Comparison of ENCODE assay signal across 19 cellular contexts in the genomic region with DNA sequence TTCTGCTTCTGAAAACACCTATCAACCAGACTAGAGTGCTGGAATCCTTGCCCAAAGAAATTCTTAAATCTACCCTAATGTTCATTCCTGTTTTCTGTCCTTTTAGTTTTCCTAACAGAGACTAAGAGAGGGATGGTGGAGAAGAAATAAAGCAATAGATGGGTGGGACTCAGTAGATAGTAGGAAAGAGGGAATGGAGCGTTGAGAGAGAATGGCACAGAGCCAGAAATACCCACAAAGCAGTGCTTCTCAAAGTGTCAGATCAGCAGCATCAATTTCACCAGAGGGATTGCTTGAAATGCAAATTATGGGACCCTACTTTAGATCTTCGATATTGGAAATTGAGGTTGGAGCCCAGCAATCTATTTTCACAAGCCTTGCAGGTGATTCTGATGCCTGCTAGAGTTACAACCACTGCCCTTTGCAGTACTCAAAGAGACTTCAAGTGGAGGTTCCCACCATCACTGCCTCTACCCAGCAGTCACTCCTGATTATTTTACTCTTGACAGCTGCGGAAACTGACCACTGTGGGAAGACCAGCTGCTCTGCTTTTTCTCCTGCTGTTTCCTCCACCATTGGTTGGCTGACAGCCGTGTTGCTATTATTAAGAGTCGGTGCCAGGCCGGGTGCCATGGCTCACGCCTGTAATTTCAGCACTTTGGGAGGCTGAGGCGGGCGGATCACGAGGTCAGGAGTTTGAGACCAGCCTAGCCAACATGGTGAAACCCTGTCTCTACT. TPM values are rescaled to one million over a fixed set of nuclear protein-coding genes. Genes with fewer than 3 reads are reported as not detected.
DNase-seq lines count a peak whose midpoint lies in the region; ATAC-seq and TF ChIP-seq lines count a peak whose summit lies in the region.
"Had no signal": no experiment of that assay in that cellular context is flagged by ENCODE, and none has a peak within 500 bp of the region (broad histone marks: within the 10 kb centered on the region; RNA-seq: fewer than 3 reads in every experiment).

No MANE protein-coding gene starts in this region.

- H3K36me3 Mint-ChIP-seq in brain, result peaks cover 34% of the 10 kb centered on the region
- H3K36me3 Mint-ChIP-seq in stimulated activated naive B cell treated with anti-CD40 and anti-IgM and Interleukin-4, amounts not matched to agents 10 μg/mL and 1 μg/mL and 100 μg/mL, for 72 hours, result peaks cover 25 to 34% of the 10 kb centered on the region in 2 donors

- H3K9me3 Mint-ChIP-seq in brain, result no peaks in the 10 kb centered on the region
- no peaks in the 10 kb centered on the region for H3K9me3 Mint-ChIP-seq in stimulated activated naive B cell treated with anti-CD40 and anti-IgM and Interleukin-4, amounts not matched to agents 10 μg/mL and 1 μg/mL and 100 μg/mL, for 72 hours
- H3K9me3 Mint-ChIP-seq: activated CD4-positive, alpha-beta memory T cell treated with anti-CD3 and anti-CD28 coated beads for 36 hours; activated T-cell treated with anti-CD3 and anti-CD28 coated beads, Interleukin-2, amount 50 U/mL, for 4 hours; CD4-positive, alpha-beta T cell; dendritic cell treated with granulocyte-macrophage colony-stimulating factor and Interleukin-4, amounts not matched to agents 40 ng/mL and 50 ng/mL, for 4 days had no signal

- H3K4me3 ChIP-seq in cardiac muscle cell, result no peak overlapping the region
- H3K4me3 ChIP-seq: left ventricle myocardium inferior had no signal

- ATAC-seq in Right ventricle myocardium inferior (no peak), GM21528 (IDR thresholded peaks at IDR 0.05; ENCODE audit: low FRiP score, unreplicated experiment) (no peak)
- ATAC-seq in stimulated activated naive B cell treated with anti-CD40 and anti-IgM and Interleukin-4, amounts not matched to agents 10 μg/mL and 1 μg/mL and 100 μg/mL, for 72 hours (replicated peaks), result no peak
- ATAC-seq: activated T-cell treated with anti-CD3 and anti-CD28 coated beads, Interleukin-2, amount 50 U/mL, for 4 hours; esophagus mucosa had no signal

- no peak for TF ChIP-seq CTCF in cardiac muscle cell (IDR thresholded peaks at IDR 0.05; ENCODE audit: low read depth, low read length)
- no peak for TF ChIP-seq CTCF in brain (conservative IDR thresholded peaks at IDR 0.05)

- no peaks in the 10 kb centered on the region for H3K27me3 Mint-ChIP-seq in brain
- H3K27me3 Mint-ChIP-seq in stimulated activated naive B cell treated with anti-CD40 and anti-IgM and Interleukin-4, amounts not matched to agents 10 μg/mL and 1 μg/mL and 100 μg/mL, for 72 hours, result no peaks in the 10 kb centered on the region
- H3K27me3 Mint-ChIP-seq: activated CD4-positive, alpha-beta memory T cell treated with anti-CD3 and anti-CD28 coated beads for 36 hours; CD4-positive, alpha-beta T cell; dendritic cell treated with granulocyte-macrophage colony-stimulating factor and Interleukin-4, amounts not matched to agents 40 ng/mL and 50 ng/mL, for 4 days had no signal

- H3K4me3 Mint-ChIP-seq in brain, result no peak overlapping the region
- H3K4me3 Mint-ChIP-seq in stimulated activated naive B cell treated with anti-CD40 and anti-IgM and Interleukin-4, amounts not matched to agents 10 μg/mL and 1 μg/mL and 100 μg/mL, for 72 hours, result no peak overlapping the region
- H3K4me3 Mint-ChIP-seq: activated CD4-positive, alpha-beta memory T cell treated with anti-CD3 and anti-CD28 coated beads for 36 hours; activated T-cell treated with anti-CD3 and anti-CD28 coated beads, Interleukin-2, amount 50 U/mL, for 4 hours; CD4-positive, alpha-beta T cell; dendritic cell treated with granulocyte-macrophage colony-stimulating factor and Interleukin-4, amounts not matched to agents 40 ng/mL and 50 ng/mL, for 4 days had no signal

- peaks cover 19% of the 10 kb centered on the region for H3K4me1 Mint-ChIP-seq in brain
- H3K4me1 Mint-ChIP-seq in stimulated activated naive B cell treated with anti-CD40 and anti-IgM and Interleukin-4, amounts not matched to agents 10 μg/mL and 1 μg/mL and 100 μg/mL, for 72 hours, result no peaks in the 10 kb centered on the region

- peak overlapping the region; percentile 47 for H3K27ac ChIP-seq in cardiac muscle cell
- H3K27ac ChIP-seq: left ventricle myocardium inferior, parathyroid adenoma had no signal

- H3K36me3 ChIP-seq in cardiac muscle cell, result peaks cover 8% of the 10 kb centered on the region

- H3K9me3 ChIP-seq in cardiac muscle cell (ENCODE audit: low read depth), result no peaks in the 10 kb centered on the region
- H3K9me3 ChIP-seq: left ventricle myocardium inferior had no signal

- intact Hi-C loops in Right ventricle myocardium inferior (cut with DNase I), result no loop called here

- no peaks in the 10 kb centered on the region for H3K4me1 ChIP-seq in cardiac muscle cell (ENCODE audit: low read depth)
- H3K4me1 ChIP-seq: left ventricle myocardium inferior, parathyroid adenoma had no signal

- no peaks in the 10 kb centered on the region for H3K27me3 ChIP-seq in cardiac muscle cell

- DNase-seq in cardiac muscle cell (ENCODE audit: low read depth in 1 of 2, low spot score in 1 of 2) (peak in 1 of 2 donors; percentile 4), Right ventricle myocardium inferior (ENCODE audit: missing footprints) (no peak), NCI-H2107 (lab: John Stamatoyannopoulos, UW) (peak; percentile 50), NCI-H1694 (lab: John Stamatoyannopoulos, UW) (no peak)
- DNase-seq in stimulated activated naive B cell treated with anti-CD40 and anti-IgM and Interleukin-4, amounts not matched to agents 10 μg/mL and 1 μg/mL and 100 μg/mL, for 72 hours, result no peak
- no peak for DNase-seq in stimulated activated naive CD4-positive, alpha-beta T cell (lab: John Stamatoyannopoulos, UW)
- DNase-seq: activated CD4-positive, alpha-beta memory T cell treated with anti-CD3 and anti-CD28 coated beads for 36 hours; activated naive CD4-positive, alpha-beta T cell treated with anti-CD3 and anti-CD28 coated beads, Interleukin-2, amount 50 U/mL, for 16 hours; activated T-cell treated with anti-CD3 and anti-CD28 coated beads, Interleukin-2, amount 50 U/mL, for 4 hours; CD4-positive, alpha-beta T cell; IMR-90; left ventricle myocardium inferior; NCI-H510A treated with DMSO at 0.1 percent for 48 hours; stimulated activated CD4-positive, alpha-beta T cell treated with anti-CD3 and anti-CD28 coated beads, Interleukin-4, amount 100 ng/mL, for 1 hour had no signal

- peak overlapping the region in 4 of 5 experiments; percentile 4 to 87 (median 38) for H3K27ac Mint-ChIP-seq in brain
- H3K27ac Mint-ChIP-seq in stimulated activated naive B cell treated with anti-CD40 and anti-IgM and Interleukin-4, amounts not matched to agents 10 μg/mL and 1 μg/mL and 100 μg/mL, for 72 hours, result peak overlapping the region; percentile 5
- H3K27ac Mint-ChIP-seq: activated CD4-positive, alpha-beta memory T cell treated with anti-CD3 and anti-CD28 coated beads for 36 hours; CD4-positive, alpha-beta T cell; dendritic cell treated with granulocyte-macrophage colony-stimulating factor and Interleukin-4, amounts not matched to agents 40 ng/mL and 50 ng/mL, for 4 days had no signal

RNA-seq across cellular contexts. Expression of gene PRPF3, which starts 11.4 kb away (rescaled TPM):
- total RNA-seq in cardiac muscle cell (28.9 and 40.8 TPM in 2 replicates), Right ventricle myocardium inferior (21.9 TPM)
- polyA plus RNA-seq in cardiac muscle cell (27.0 and 37.7 TPM in 2 replicates), brain (ENCODE audit: insufficient read depth, low read depth, low replicate concordance) (56.6 TPM)

RNA-seq across cellular contexts. Expression of gene MRPS21, which starts 16.3 kb away (rescaled TPM):
- total RNA-seq in cardiac muscle cell, result 85.8 and 89.9 TPM in 2 replicates
- 126 and 133 TPM in 2 replicates for polyA plus RNA-seq in cardiac muscle cell
- 70.8 TPM for total RNA-seq in Right ventricle myocardium inferior
- polyA plus RNA-seq in brain (ENCODE audit: insufficient read depth, low read depth, low replicate concordance), result 95.8 TPM

RNA-seq across cellular contexts. Expression of gene CIART, which starts 27.6 kb away (rescaled TPM):
- total RNA-seq in cardiac muscle cell, result 15.4 and 17.7 TPM in 2 replicates
- 19.0 and 20.6 TPM in 2 replicates for polyA plus RNA-seq in cardiac muscle cell
- total RNA-seq in Right ventricle myocardium inferior, result 12.8 TPM
- 32.5 TPM for polyA plus RNA-seq in brain (ENCODE audit: insufficient read depth, low read depth, low replicate concordance)

RNA-seq across cellular contexts. Expression of gene C1orf54, which starts 37.3 kb away (rescaled TPM):
- 9.2 and 11.1 TPM in 2 replicates for total RNA-seq in cardiac muscle cell
- polyA plus RNA-seq in cardiac muscle cell, result 35.6 and 37.2 TPM in 2 replicates
- total RNA-seq in Right ventricle myocardium inferior, result 15.8 TPM
- 13.0 TPM for polyA plus RNA-seq in brain (ENCODE audit: insufficient read depth, low read depth, low replicate concordance)

RNA-seq across cellular contexts. Expression of gene APH1A, which starts 41.1 kb away (rescaled TPM):
- total RNA-seq in cardiac muscle cell (74.1 and 78.6 TPM in 2 replicates), Right ventricle myocardium inferior (58.7 TPM)
- polyA plus RNA-seq in cardiac muscle cell (29.5 and 35.5 TPM in 2 replicates), brain (ENCODE audit: insufficient read depth, low read depth, low replicate concordance) (179 TPM)
